12 cellular contexts compared by ENCODE assay signal in genomic region chr4:161132715-161133425, GRCh38.
DNase-seq lines count a peak whose midpoint lies in the region; ATAC-seq and TF ChIP-seq lines count a peak whose summit lies in the region.
"Had no signal": no experiment of that assay in that cellular context is flagged by ENCODE, and none has a peak within 500 bp of the region (broad histone marks: within the 10 kb centered on the region; RNA-seq: fewer than 3 reads in every experiment).

No MANE protein-coding gene starts in this region.

- no peaks in the 10 kb centered on the region for H3K27me3 ChIP-seq in left lung
- H3K27me3 ChIP-seq: neutrophil had no signal

- H3K36me3 ChIP-seq in left lung: no peaks in the 10 kb centered on the region
- H3K36me3 ChIP-seq: neutrophil had no signal

- TF ChIP-seq CTCF in left lung (IDR thresholded peaks at IDR 0.05): no peak

- DNase-seq in cortex of kidney (lab: John Stamatoyannopoulos, UW) (no peak), left lung (no peak), NCI-H146 (lab: John Stamatoyannopoulos, UW) (no peak)
- DNase-seq in activated CD4-positive, alpha-beta T cell treated with anti-CD3 and anti-CD28 coated beads, Interleukin-2, amount 50 U/mL, for 1 hour: no peak
- DNase-seq: activated CD4-positive, alpha-beta memory T cell treated with anti-CD3 and anti-CD28 coated beads for 36 hours; mammary epithelial cell; NCI-H187 had no signal

- intact Hi-C loops in left lung (cut with DNase I): no loop called here

- no peak overlapping the region for H3K4me3 ChIP-seq in left lung

- ATAC-seq in GM18867 (IDR thresholded peaks at IDR 0.05; ENCODE audit: unreplicated experiment) (peak; percentile 95), GM21447 (IDR thresholded peaks at IDR 0.05; ENCODE audit: unreplicated experiment) (peak; percentile 74), HG02981 (IDR thresholded peaks at IDR 0.05; ENCODE audit: unreplicated experiment) (peak; percentile 95), HG03571 (IDR thresholded peaks at IDR 0.05; ENCODE audit: unreplicated experiment) (peak; percentile 94), left lung (no peak)

- H3K27ac ChIP-seq in left lung: no peak overlapping the region
- H3K27ac ChIP-seq: neutrophil had no signal

- H3K4me1 ChIP-seq in left lung: no peaks in the 10 kb centered on the region

- H3K9me3 ChIP-seq in left lung: peaks cover 0 to 3% of the 10 kb centered on the region in 2 donors
- H3K9me3 ChIP-seq: neutrophil had no signal
